ENCODE assay signal across 1 cellular context in genomic region chr3:124887177-124887995, GRCh38.
TF ChIP-seq lines count a peak whose summit lies in the region.

Gene ITGB5, minus strand, starts transcription at chr3:124887365. Its CDS starts 365 bp downstream, at chr3:124887000.

TF ChIP-seq in A549, 52 proteins besides CTCF, POLR2A, EP300 and RAD21 (continued from another document):
- no peak for TF ChIP-seq REST (IDR thresholded peaks at IDR 0.05)
- TF ChIP-seq KDM5A (IDR thresholded peaks at IDR 0.05) = no peak
- TF ChIP-seq HOXA7 (CRISPR knock-in tag; IDR thresholded peaks at IDR 0.05) = peak; percentile 74
- peak; percentile 73 for TF ChIP-seq TP53 (CRISPR knock-in tag; IDR thresholded peaks at IDR 0.05)
- TF ChIP-seq ZNF302 (CRISPR knock-in tag; IDR thresholded peaks at IDR 0.05) = no peak
- TF ChIP-seq E2F6 (IDR thresholded peaks at IDR 0.05; ENCODE audit: borderline replicate concordance, low read depth) = peak; percentile 65; the same call in 1 of the 2 replicates
- TF ChIP-seq MYC (IDR thresholded peaks at IDR 0.05; ENCODE audit: borderline replicate concordance, low read length) = no peak
- no peak for TF ChIP-seq KDM1A (IDR thresholded peaks at IDR 0.05; ENCODE audit: low read depth)
- TF ChIP-seq RFX5 (IDR thresholded peaks at IDR 0.05) = no peak
- TF ChIP-seq ZC3H11A (IDR thresholded peaks at IDR 0.05) = no peak
- TF ChIP-seq EHMT2 (IDR thresholded peaks at IDR 0.05; ENCODE audit: low read depth) = no peak
- TF ChIP-seq NFE2L2 (conservative IDR thresholded peaks at IDR 0.05; ENCODE audit: low read length) = no peak
- no peak for TF ChIP-seq FOSL2 (IDR thresholded peaks at IDR 0.05)
- peak; percentile 26; the same call in 1 of the 2 replicates for TF ChIP-seq FOSL2 (CRISPR knock-in tag; IDR thresholded peaks at IDR 0.05)
- 0 out of 2 replicates have a peak, but pooled peaks have one; percentile 53 for TF ChIP-seq MAZ (IDR thresholded peaks at IDR 0.05; ENCODE audit: borderline replicate concordance, low read depth, low read length)
- TF ChIP-seq USF2 (IDR thresholded peaks at IDR 0.05) = no peak
- TF ChIP-seq MAFK (IDR thresholded peaks at IDR 0.05; ENCODE audit: partially characterized antibody) = no peak
- TF ChIP-seq GATA3 (IDR thresholded peaks at IDR 0.05; ENCODE audit: borderline replicate concordance) = peak; percentile 51; the same call in 1 of the 2 replicates
- no peak for TF ChIP-seq NR3C1 (IDR thresholded peaks at IDR 0.05)
- no peak for TF ChIP-seq POLR2AphosphoS2 (conservative IDR thresholded peaks at IDR 0.05; ENCODE audit: low read length)
TF ChIP-seq in A549: peak in this region for 15.
